In the genomic region with DNA sequence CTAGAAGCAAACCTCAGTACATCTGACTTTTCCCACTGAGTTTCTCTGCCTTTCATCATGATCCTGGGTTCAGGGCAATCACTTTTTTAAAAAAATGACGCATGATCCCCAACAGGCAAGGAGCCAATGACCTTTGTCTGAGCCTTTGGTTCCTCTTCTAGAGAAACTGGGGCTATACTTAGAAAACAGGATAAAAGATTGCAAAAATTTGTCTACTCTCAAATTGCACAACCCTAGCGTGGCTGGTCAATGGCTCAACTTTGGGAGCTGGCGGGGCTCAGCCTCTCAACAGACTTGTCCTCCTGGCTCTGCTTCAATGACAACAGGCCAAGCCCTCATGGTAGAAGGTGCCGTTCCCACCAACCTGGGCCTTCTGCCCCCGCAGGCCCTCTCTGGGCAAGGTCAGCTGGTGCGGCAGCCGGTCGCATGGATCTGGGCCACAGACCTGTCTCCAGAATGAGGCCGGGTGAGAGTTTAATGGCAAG, we compare ENCODE assay signal across 11 cellular contexts. TPM values are rescaled to one million over a fixed set of nuclear protein-coding genes. Genes with fewer than 3 reads are reported as not detected.
DNase-seq lines count a peak whose midpoint lies in the region; ATAC-seq, FAIRE-seq and TF ChIP-seq lines count a peak whose summit lies in the region.
"Had no signal": no experiment of that assay in that cellular context is flagged by ENCODE, and none has a peak within 500 bp of the region (broad histone marks: within the 10 kb centered on the region; RNA-seq: fewer than 3 reads in every experiment).

No MANE protein-coding gene starts in this region.

- H3K79me2 ChIP-seq in Karpas-422 (ENCODE audit: low read length): no peaks in the 10 kb centered on the region

- peaks cover 66 to 100% of the 10 kb centered on the region in 2 donors for H3K27me3 Mint-ChIP-seq in effector memory CD8-positive, alpha-beta T cell

- H4K20me1 ChIP-seq in Karpas-422 (ENCODE audit: insufficient read depth, low read depth, low read length): no peaks in the 10 kb centered on the region

- 69 to 74% methylated on average over 6 to 9 of the region's 9 CpGs for WGBS in lower leg skin, 2 donors

- peak; percentile 16 for ATAC-seq in effector memory CD8-positive, alpha-beta T cell (replicated peaks)

- H3K9me3 ChIP-seq in tibial artery (no peaks in the 10 kb centered on the region), Karpas-422 (ENCODE audit: low read length) (no peaks in the 10 kb centered on the region)

- H3K4me3 ChIP-seq in lower leg skin (ENCODE audit: low read depth, poor library complexity, severe bottlenecking) (no peak overlapping the region), tibial artery (no peak overlapping the region), Karpas-422 (ENCODE audit: low read length) (no peak overlapping the region)

- H3K4me3 Mint-ChIP-seq in effector memory CD8-positive, alpha-beta T cell: no peak overlapping the region
- H3K4me3 Mint-ChIP-seq: stimulated activated naive B cell treated with anti-CD40 and anti-IgM and Interleukin-4, amounts not matched to agents 10 μg/mL and 1 μg/mL and 100 μg/mL, for 72 hours had no signal

- no peak overlapping the region for H3K4me2 ChIP-seq in Karpas-422 (ENCODE audit: low read depth, low read length, poor library complexity, severe bottlenecking)

- H3K4me1 ChIP-seq in tibial artery (peaks cover 0 to 36% (median 14%) of the 10 kb centered on the region in 4 donors), Karpas-422 (ENCODE audit: low read length) (no peaks in the 10 kb centered on the region)

- TF ChIP-seq POLR2A in lower leg skin (IDR thresholded peaks at IDR 0.05) (no peak), GM12891 (IDR thresholded peaks at IDR 0.05; ENCODE audit: low read depth, low read length) (no peak)

- H3K9me3 Mint-ChIP-seq in effector memory CD8-positive, alpha-beta T cell: no peaks in the 10 kb centered on the region
- H3K9me3 Mint-ChIP-seq: stimulated activated naive B cell treated with anti-CD40 and anti-IgM and Interleukin-4, amounts not matched to agents 10 μg/mL and 1 μg/mL and 100 μg/mL, for 72 hours had no signal

- no peaks in the 10 kb centered on the region for H3K4me1 Mint-ChIP-seq in effector memory CD8-positive, alpha-beta T cell (ENCODE audit: low read depth in 2 of 2)

- intact Hi-C loops in lower leg skin (cut with DNase I; ENCODE audit: low total_unique reads) (no loop called here), tibial artery (cut with DNase I; ENCODE audit: low total_unique reads) (no loop called here)

- peak; percentile 98 for DNase-seq in NOMO-1 treated with DMSO at 0.1 percent for 48 hours (lab: John Stamatoyannopoulos, UW; ENCODE audit: unreplicated experiment)
- no peak for DNase-seq in effector memory CD8-positive, alpha-beta T cell
- peak; percentile 78 to 93 for DNase-seq in lower leg skin (ENCODE audit: low spot score in 2 of 2)
- peak; percentile 82 to 87 for DNase-seq in tibial artery
- no peak for DNase-seq in stimulated activated naive CD4-positive, alpha-beta T cell treated with Interleukin-2 at 50 U/mL for 16 hours (lab: John Stamatoyannopoulos, UW)
- no peak for DNase-seq in GM12891 (ENCODE audit: insufficient read length, low spot score)
- no peak for DNase-seq in activated T-cell treated with anti-CD3 and anti-CD28 coated beads, Interleukin-2, amount 50 U/mL, for 48 hours
- DNase-seq in Karpas-422: no peak
- DNase-seq: activated CD4-positive, alpha-beta T cell treated with anti-CD3 and anti-CD28 coated beads for 4 hours; GDM1; stimulated activated naive B cell treated with anti-CD40 and anti-IgM and Interleukin-4, amounts not matched to agents 10 μg/mL and 1 μg/mL and 100 μg/mL, for 72 hours had no signal

- no peak overlapping the region for H3K27ac ChIP-seq in tibial artery
- H3K27ac ChIP-seq in Karpas-422 (ENCODE audit: low read length): no peak overlapping the region

- H2AFZ ChIP-seq in Karpas-422 (ENCODE audit: low read length): no peak overlapping the region

- H3K27ac Mint-ChIP-seq in effector memory CD8-positive, alpha-beta T cell: no peak overlapping the region
- H3K27ac Mint-ChIP-seq: stimulated activated naive B cell treated with anti-CD40 and anti-IgM and Interleukin-4, amounts not matched to agents 10 μg/mL and 1 μg/mL and 100 μg/mL, for 72 hours had no signal

- FAIRE-seq in GM12891 (lab: Jason Lieb, UNC): no peak

- H3K27me3 ChIP-seq in tibial artery (peaks cover 0 to 19% of the 10 kb centered on the region in 2 donors), Karpas-422 (ENCODE audit: low read length) (no peaks in the 10 kb centered on the region)

- no peak overlapping the region for H3K9ac ChIP-seq in Karpas-422 (ENCODE audit: low read length)

- TF ChIP-seq CTCF in lower leg skin (IDR thresholded peaks at IDR 0.05) (no peak), tibial artery (IDR thresholded peaks at IDR 0.05) (no peak)

- no peaks in the 10 kb centered on the region for H3K36me3 ChIP-seq in tibial artery
- H3K36me3 ChIP-seq in Karpas-422 (ENCODE audit: insufficient read depth, low read length): no peaks in the 10 kb centered on the region

- H3K9me2 ChIP-seq in Karpas-422 (replicated peaks; ENCODE audit: insufficient read depth, low read length): no peaks in the 10 kb centered on the region

- H3K36me3 Mint-ChIP-seq in effector memory CD8-positive, alpha-beta T cell (ENCODE audit: insufficient read depth): no peaks in the 10 kb centered on the region

TF ChIP-seq in GM12891, 5 proteins besides CTCF, POLR2A, EP300 and RAD21:
- no peak for TF ChIP-seq TAF1 (IDR thresholded peaks at IDR 0.05; ENCODE audit: low read depth, low read length)
- TF ChIP-seq SPI1 (IDR thresholded peaks at IDR 0.05; ENCODE audit: low read depth, low read length): no peak
- no peak for TF ChIP-seq PAX5 (IDR thresholded peaks at IDR 0.05; ENCODE audit: insufficient read depth, low read length, severe bottlenecking)
- no peak for TF ChIP-seq POLR2AphosphoS5 (IDR thresholded peaks at IDR 0.05; ENCODE audit: low read depth, low read length)
- no peak for TF ChIP-seq POU2F2 (IDR thresholded peaks at IDR 0.05; ENCODE audit: low read depth, low read length)
TF ChIP-seq in GM12891: peak in this region for 0.

RNA-seq across cellular contexts. Expression of a gene that starts 48.7 kb away (rescaled TPM):
- total RNA-seq in lower leg skin: not detected
- not detected for polyA plus RNA-seq in GM12891 (2012; ENCODE audit: low read depth, missing spikeins)
- total RNA-seq in Karpas-422 (2014; rRNA removed; shearing (Covaris generic); ENCODE audit: low replicate concordance): not detected in 2 replicates

RNA-seq across cellular contexts. Expression of a gene that starts 50.0 kb away (rescaled TPM):
- 10 to 100 TPM; 29.3 to 55.0 (median 44.1) TPM for total RNA-seq in lower leg skin
- polyA plus RNA-seq in GM12891 (2012; ENCODE audit: low read depth, missing spikeins): 3.3 TPM
- 0.30 and 0.36 TPM in 2 replicates for total RNA-seq in Karpas-422 (2014; rRNA removed; shearing (Covaris generic); ENCODE audit: low replicate concordance)

Comparison
In these comparisons a context has a peak if more than half of its experiments do, and no peak if none do; other contexts are left out.
1. DNase-seq: peak in NOMO-1 treated with DMSO at 0.1 percent for 48 hours (single experiment), lower leg skin (2 of 2) and tibial artery (2 of 2); none in effector memory CD8-positive, alpha-beta T cell (0 of 3), stimulated activated naive CD4-positive, alpha-beta T cell treated with Interleukin-2 at 50 U/mL for 16 hours (single experiment), GM12891 (single experiment), activated T-cell treated with anti-CD3 and anti-CD28 coated beads, Interleukin-2, amount 50 U/mL, for 48 hours (0 of 2) and Karpas-422 (single experiment).
2. RNA of a gene that starts 50.0 kb away (total RNA-seq): 29.3 to 55.0 TPM in lower leg skin; 0.30 to 0.36 TPM in Karpas-422; every median in the first group is over 10 times any median in the second.